ENCODE assay signal across 14 cellular contexts in the genomic region with DNA sequence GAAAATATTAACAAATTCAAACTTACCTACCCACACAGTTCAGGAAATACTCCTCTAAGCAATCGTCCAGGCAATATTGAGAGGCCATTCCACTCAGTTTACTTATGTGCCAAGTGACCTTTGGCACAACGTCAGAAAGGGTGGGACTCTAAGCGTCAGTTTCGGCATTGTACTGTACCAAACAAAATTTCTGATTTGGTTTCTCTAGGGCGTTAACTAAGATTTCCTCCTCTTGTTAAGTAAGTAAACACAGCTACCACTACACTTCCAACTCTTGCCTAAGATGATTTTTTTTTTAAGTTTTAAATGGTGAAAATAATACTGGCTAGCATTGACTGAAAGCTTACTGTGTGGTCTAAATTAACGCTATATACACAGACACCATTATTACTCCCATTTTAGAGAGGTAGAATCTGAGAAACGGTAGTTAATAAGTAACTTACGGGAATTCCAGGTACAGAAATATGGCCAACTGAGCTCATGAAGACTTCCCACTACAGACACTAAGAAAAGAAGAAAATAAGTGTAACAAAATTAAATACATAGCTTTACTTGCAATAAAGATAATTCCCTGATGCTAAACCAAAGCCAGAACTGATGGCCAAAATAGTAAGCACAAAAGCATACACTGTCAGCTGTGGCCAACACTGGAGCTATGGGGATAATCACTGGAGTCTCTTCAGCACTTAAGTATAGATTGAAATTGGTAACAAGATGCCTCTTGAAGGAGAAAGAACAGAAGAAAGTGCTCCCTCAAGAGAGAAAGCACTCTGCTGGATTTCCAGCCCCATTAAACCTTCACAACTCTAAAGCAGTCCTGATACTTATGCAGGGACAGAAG.
DNase-seq lines count a peak whose midpoint lies in the region; ATAC-seq and TF ChIP-seq lines count a peak whose summit lies in the region.
"Had no signal": no experiment of that assay in that cellular context is flagged by ENCODE, and none has a peak within 500 bp of the region (broad histone marks: within the 10 kb centered on the region; RNA-seq: fewer than 3 reads in every experiment).

No MANE protein-coding gene starts in this region.

- TF ChIP-seq CTCF in upper lobe of right lung (IDR thresholded peaks at IDR 0.05), result no peak
- no peak for TF ChIP-seq CTCF in MM.1S (IDR thresholded peaks at IDR 0.05; ENCODE audit: low read length)

- intact Hi-C loops in Right ventricle myocardium superior (cut with DNase I), result no loop called here
- intact Hi-C loops in upper lobe of right lung (cut with DNase I), result no loop called here

- H3K27me3 ChIP-seq in muscle layer of duodenum (ENCODE audit: low read depth, low read length) (no peaks in the 10 kb centered on the region), upper lobe of right lung (no peaks in the 10 kb centered on the region), MM.1S (replicated peaks; ENCODE audit: insufficient read depth, low read length) (no peaks in the 10 kb centered on the region)

- no peaks in the 10 kb centered on the region for H3K36me3 ChIP-seq in muscle layer of duodenum (ENCODE audit: control insufficient read depth in 1 of 2, insufficient read depth in 2 of 2, low read length in 2 of 2)
- no peaks in the 10 kb centered on the region for H3K36me3 ChIP-seq in upper lobe of right lung
- H3K36me3 ChIP-seq in MM.1S (replicated peaks; ENCODE audit: insufficient read depth, low read length), result no peaks in the 10 kb centered on the region

- H4K20me1 ChIP-seq in MM.1S (ENCODE audit: insufficient read depth, low read length), result no peaks in the 10 kb centered on the region

- ATAC-seq in Right ventricle myocardium superior (ENCODE audit: poor library complexity) (peak; percentile 84), upper lobe of right lung (peak; percentile 95)

- H3F3A ChIP-seq in MM.1S (ENCODE audit: insufficient read depth, low read length), result no peaks in the 10 kb centered on the region

- no peaks in the 10 kb centered on the region for H3K9me2 ChIP-seq in MM.1S (replicated peaks; ENCODE audit: insufficient read depth, low read length)

- peak overlapping the region; percentile 67 for H3K27ac ChIP-seq in muscle layer of duodenum (ENCODE audit: low read length)
- peak overlapping the region; percentile 77 for H3K27ac ChIP-seq in upper lobe of right lung
- no peak overlapping the region for H3K27ac ChIP-seq in MM.1S (ENCODE audit: low read length)

- H3K4me1 ChIP-seq in muscle layer of duodenum (ENCODE audit: control insufficient read depth in 1 of 2, insufficient read depth in 2 of 2, low read length in 2 of 2) (no peaks in the 10 kb centered on the region), upper lobe of right lung (peaks cover 13% of the 10 kb centered on the region), MM.1S (ENCODE audit: low read length) (no peaks in the 10 kb centered on the region)

- no peak overlapping the region for H3K4me2 ChIP-seq in MM.1S (ENCODE audit: low read depth, low read length)

- H3K4me3 ChIP-seq in muscle layer of duodenum (ENCODE audit: low read depth in 1 of 2, low read length in 2 of 2) (peak overlapping the region in 1 of 2 donors; percentile 40), upper lobe of right lung (peak overlapping the region; percentile 1), MM.1S (ENCODE audit: low read length) (no peak overlapping the region)

- H2AFZ ChIP-seq in MM.1S (ENCODE audit: low read length), result no peak overlapping the region

- H3K9me3 ChIP-seq in muscle layer of duodenum (ENCODE audit: control insufficient read depth in 1 of 2, low read length in 2 of 2) (no peaks in the 10 kb centered on the region), upper lobe of right lung (no peaks in the 10 kb centered on the region), MM.1S (replicated peaks; ENCODE audit: insufficient read depth, low read length) (no peaks in the 10 kb centered on the region)

- DNase-seq in NCI-H2227 treated with DMSO at 0.1 percent for 48 hours (lab: John Stamatoyannopoulos, UW) (peak; percentile 22), Right ventricle myocardium superior (no peak), upper lobe of right lung (no peak), EL (no peak), MM.1S (no peak)
- DNase-seq in activated naive CD4-positive, alpha-beta T cell (lab: John Stamatoyannopoulos, UW), result no peak
- DNase-seq: activated gamma-delta T cell, caudate nucleus, COR-L47, midbrain, NCI-H1436 treated with DMSO at 0.1 percent for 48 hours, NCI-H69, SHP77 treated with DMSO at 0.1 percent for 48 hours had no signal

- H3K79me2 ChIP-seq in MM.1S (ENCODE audit: low read length), result no peaks in the 10 kb centered on the region

- H3K9ac ChIP-seq in MM.1S (ENCODE audit: low read length), result no peak overlapping the region
